In genomic region chr6:127969701-127970100, GRCh38 we compare ENCODE assay signal across 32 cellular contexts.
DNase-seq lines count a peak whose midpoint lies in the region; ATAC-seq lines count a peak whose summit lies in the region.
"Had no signal": no experiment of that assay in that cellular context is flagged by ENCODE, and none has a peak within 500 bp of the region (broad histone marks: within the 10 kb centered on the region; RNA-seq: fewer than 3 reads in every experiment).

No MANE protein-coding gene starts in this region.

- H3K4me3 ChIP-seq in CD8-positive, alpha-beta memory T cell (ENCODE audit: low read length) = no peak overlapping the region
- H3K4me3 ChIP-seq: adrenal gland, gastroesophageal sphincter, prostate gland, right lobe of liver, SJSA1, transverse colon had no signal

- H3K4me1 ChIP-seq in CD8-positive, alpha-beta memory T cell (ENCODE audit: insufficient read depth, low read length) = peaks cover 64% of the 10 kb centered on the region
- H3K4me1 ChIP-seq: adrenal gland, BE2C, gastroesophageal sphincter, prostate gland, right lobe of liver, transverse colon had no signal

- H3K36me3 ChIP-seq in CD8-positive, alpha-beta memory T cell (ENCODE audit: insufficient read depth, low read length) = no peaks in the 10 kb centered on the region
- H3K36me3 ChIP-seq: adrenal gland, BE2C, prostate gland had no signal

- no peaks in the 10 kb centered on the region for H3K27me3 Mint-ChIP-seq in activated T-cell treated with anti-CD3 and anti-CD28 coated beads, Interleukin-2, amount 50 U/mL, for 4 hours (ENCODE audit: low read depth)
- peaks cover 0 to 1% of the 10 kb centered on the region in 2 donors for H3K27me3 Mint-ChIP-seq in CD8-positive, alpha-beta memory T cell
- no peaks in the 10 kb centered on the region for H3K27me3 Mint-ChIP-seq in activated T-helper 17 cell treated with anti-CD3 and anti-CD28 coated beads, Interleukin-2, amount 50 U/mL, for 72 hours
- H3K27me3 Mint-ChIP-seq in naive thymus-derived CD8-positive, alpha-beta T cell = no peaks in the 10 kb centered on the region
- H3K27me3 Mint-ChIP-seq: activated B cell treated with CpG ODN at 0.5 μM for 24 hours, naive B cell had no signal

- peaks cover 4% of the 10 kb centered on the region for H3K9me3 Mint-ChIP-seq in activated T-cell treated with anti-CD3 and anti-CD28 coated beads, Interleukin-2, amount 50 U/mL, for 4 hours
- no peaks in the 10 kb centered on the region for H3K9me3 Mint-ChIP-seq in CD8-positive, alpha-beta memory T cell
- no peaks in the 10 kb centered on the region for H3K9me3 Mint-ChIP-seq in activated T-helper 17 cell treated with anti-CD3 and anti-CD28 coated beads, Interleukin-2, amount 50 U/mL, for 72 hours
- peaks cover 0 to 3% (median 0%) of the 10 kb centered on the region in 9 donors for H3K9me3 Mint-ChIP-seq in naive thymus-derived CD8-positive, alpha-beta T cell
- H3K9me3 Mint-ChIP-seq: naive B cell had no signal

- no peaks in the 10 kb centered on the region for H3K9me3 ChIP-seq in CD8-positive, alpha-beta memory T cell (ENCODE audit: low read length)
- H3K9me3 ChIP-seq: adrenal gland, BE2C, gastroesophageal sphincter, prostate gland, right lobe of liver, SJSA1, transverse colon had no signal

- H3K4me1 Mint-ChIP-seq in activated T-cell treated with anti-CD3 and anti-CD28 coated beads, Interleukin-2, amount 50 U/mL, for 4 hours (ENCODE audit: low read depth) = peaks cover 56% of the 10 kb centered on the region
- peaks cover 60 to 76% (median 73%) of the 10 kb centered on the region in 3 donors for H3K4me1 Mint-ChIP-seq in CD8-positive, alpha-beta memory T cell
- peaks cover 37% of the 10 kb centered on the region for H3K4me1 Mint-ChIP-seq in activated T-helper 17 cell treated with anti-CD3 and anti-CD28 coated beads, Interleukin-2, amount 50 U/mL, for 72 hours
- peaks cover 33 to 69% (median 68%) of the 10 kb centered on the region in 4 donors for H3K4me1 Mint-ChIP-seq in naive thymus-derived CD8-positive, alpha-beta T cell
- H3K4me1 Mint-ChIP-seq: activated B cell treated with CpG ODN at 0.5 μM for 24 hours, mesothelial cell of epicardium, naive B cell had no signal

- intact Hi-C loops in sciatic nerve (cut with DNase I) = no loop called here

- H3K36me3 Mint-ChIP-seq in activated T-cell treated with anti-CD3 and anti-CD28 coated beads, Interleukin-2, amount 50 U/mL, for 4 hours (ENCODE audit: insufficient read depth) = no peaks in the 10 kb centered on the region
- H3K36me3 Mint-ChIP-seq in CD8-positive, alpha-beta memory T cell = no peaks in the 10 kb centered on the region
- no peaks in the 10 kb centered on the region for H3K36me3 Mint-ChIP-seq in activated T-helper 17 cell treated with anti-CD3 and anti-CD28 coated beads, Interleukin-2, amount 50 U/mL, for 72 hours (ENCODE audit: low read depth)
- no peaks in the 10 kb centered on the region for H3K36me3 Mint-ChIP-seq in naive thymus-derived CD8-positive, alpha-beta T cell

- H3K4me3 Mint-ChIP-seq in activated T-cell treated with anti-CD3 and anti-CD28 coated beads, Interleukin-2, amount 50 U/mL, for 4 hours = peak overlapping the region; percentile 61
- H3K4me3 Mint-ChIP-seq in CD8-positive, alpha-beta memory T cell = peak overlapping the region; percentile 9 to 71 (median 49)
- peak overlapping the region; percentile 66 for H3K4me3 Mint-ChIP-seq in activated T-helper 17 cell treated with anti-CD3 and anti-CD28 coated beads, Interleukin-2, amount 50 U/mL, for 72 hours
- peak overlapping the region; percentile 10 to 87 (median 68) for H3K4me3 Mint-ChIP-seq in naive thymus-derived CD8-positive, alpha-beta T cell
- H3K4me3 Mint-ChIP-seq: activated B cell treated with CpG ODN at 0.5 μM for 24 hours, mesothelial cell of epicardium, naive B cell had no signal

- POLR2A ChIA-PET in CD8-positive, alpha-beta memory T cell (lab: Charles Lee) = interaction anchor here (0.6 to 1.0 kb wide), 2 partner anchors 16 to 218 kb away, joined by 3 read pairs; no protein-coding TSS in a partner anchor
- POLR2A ChIA-PET in naive thymus-derived CD8-positive, alpha-beta T cell (lab: Charles Lee) = interaction anchor here (0.9 to 5.6 kb wide), 6 partner anchors 9 to 69 kb away, joined by 3 to 47 read pairs (median 4); partner anchors contain the start of gene THEMIS

- no peak for ATAC-seq in activated T-cell treated with anti-CD3 and anti-CD28 coated beads, Interleukin-2, amount 50 U/mL, for 4 hours
- ATAC-seq in activated T-helper 17 cell treated with anti-CD3 and anti-CD28 coated beads, Interleukin-2, amount 50 U/mL, for 72 hours (replicated peaks) = no peak
- ATAC-seq in naive thymus-derived CD8-positive, alpha-beta T cell = no peak
- ATAC-seq in sciatic nerve = no peak
- ATAC-seq: gastroesophageal sphincter, HCT116, HepG2, right lobe of liver had no signal

- DNase-seq in activated T-cell treated with anti-CD3 and anti-CD28 coated beads, Interleukin-2, amount 50 U/mL, for 4 hours = no peak
- no peak for DNase-seq in activated T-cell treated with anti-CD3 and anti-CD28 coated beads, Interleukin-2, amount 50 U/mL, for 48 hours
- DNase-seq in CD8-positive, alpha-beta memory T cell = no peak
- peak in 1 of 10 donors; percentile 28 for DNase-seq in naive thymus-derived CD8-positive, alpha-beta T cell
- DNase-seq in sciatic nerve (ENCODE audit: low spot score) = no peak
- no peak for DNase-seq in H4 (ENCODE audit: low spot score)
- no peak for DNase-seq in kidney glomerular epithelial cell (lab: John Stamatoyannopoulos, UW)
- DNase-seq: ACHN; activated B cell treated with CpG ODN at 0.5 μM for 24 hours; activated CD8-positive, alpha-beta memory T cell treated with anti-CD3 and anti-CD28 coated beads for 24 hours; adrenal gland; BE2C; cerebellar nuclear complex; Karpas-422; naive B cell; NCI-H1417; NCI-H2029 treated with DMSO at 0.1 percent for 48 hours; NCI-H524; occipital lobe; OCI-M1; right lobe of liver; stimulated activated CD4-positive, alpha-beta T cell treated with anti-CD3 and anti-CD28 coated beads, Interleukin-12 subunit alpha, Interleukin-12 subunit beta, amount 100 ng/mL, for 4 hours; stimulated activated CD4-positive, alpha-beta T cell treated with anti-CD3 and anti-CD28 coated beads, Interleukin-2, amount 100 ng/mL, for 48 hours; transverse colon had no signal

- no peak overlapping the region for H3K27ac ChIP-seq in CD8-positive, alpha-beta memory T cell (ENCODE audit: low read depth, low read length)
- H3K27ac ChIP-seq: adrenal gland, gastroesophageal sphincter, prostate gland, right lobe of liver, RWPE1, SJSA1, transverse colon had no signal

- CTCF ChIA-PET in CD8-positive, alpha-beta memory T cell (lab: Charles Lee) = interaction anchor here (1.0 to 2.0 kb wide), 8 partner anchors 10 to 114 kb away, joined by 3 to 5 read pairs (median 4); partner anchors contain the start of gene THEMIS

- peak overlapping the region in 6 of 8 donors; percentile 21 to 84 (median 41) for H3K27ac Mint-ChIP-seq in CD8-positive, alpha-beta memory T cell
- peak overlapping the region; percentile 70 for H3K27ac Mint-ChIP-seq in activated T-helper 17 cell treated with anti-CD3 and anti-CD28 coated beads, Interleukin-2, amount 50 U/mL, for 72 hours
- H3K27ac Mint-ChIP-seq in naive thymus-derived CD8-positive, alpha-beta T cell = peak overlapping the region; percentile 22 to 95 (median 91)
- H3K27ac Mint-ChIP-seq: activated B cell treated with CpG ODN at 0.5 μM for 24 hours, mesothelial cell of epicardium, naive B cell had no signal

- no peaks in the 10 kb centered on the region for H3K27me3 ChIP-seq in CD8-positive, alpha-beta memory T cell (ENCODE audit: insufficient read depth, low read length, poor library complexity, severe bottlenecking)
- H3K27me3 ChIP-seq: adrenal gland, BE2C, gastroesophageal sphincter, right lobe of liver, SJSA1, transverse colon had no signal

Comparison
In these comparisons a context has a peak if more than half of its experiments do, and no peak if none do; other contexts are left out.
1. H3K27ac Mint-ChIP-seq: peak in every context shown above with its lines; median percentile 91 in naive thymus-derived CD8-positive, alpha-beta T cell; 70 in activated T-helper 17 cell treated with anti-CD3 and anti-CD28 coated beads, Interleukin-2, amount 50 U/mL, for 72 hours; 41 in CD8-positive, alpha-beta memory T cell.